Comparison of ENCODE assay signal across 28 cellular contexts in genomic region chr20:52062452-52063209, GRCh38.
"Had no signal": no experiment of that assay in that cellular context is flagged by ENCODE, and none has a peak within 500 bp of the region (broad histone marks: within the 10 kb centered on the region; RNA-seq: fewer than 3 reads in every experiment).

No MANE protein-coding gene starts in this region.

- H3K9me3 Mint-ChIP-seq: natural killer cell treated with Interleukin-12 subunit alpha and Interleukin-12 subunit beta and Interleukin-15 and Interleukin-18, amount 100 ng/mL, for 72 hours; stimulated activated effector memory CD8-positive, alpha-beta T cell treated with anti-CD3 and anti-CD28 coated beads, Interleukin-12 subunit alpha, Interleukin-12 subunit beta, amount 100 ng/mL, for 72 hours; stimulated activated naive CD8-positive, alpha-beta T cell treated with anti-CD3 and anti-CD28 coated beads, Interleukin-15, Interleukin-2, amounts not matched to agents 100 ng/mL and 50 ng/mL, for 24 hours had no signal

- H3K9me3 ChIP-seq: mucosa of descending colon, pancreas, prostate gland, sigmoid colon, thoracic aorta, tibial artery, upper lobe of right lung had no signal

- H3K27me3 Mint-ChIP-seq: natural killer cell treated with Interleukin-12 subunit alpha and Interleukin-12 subunit beta and Interleukin-15 and Interleukin-18, amount 100 ng/mL, for 72 hours; stimulated activated naive CD8-positive, alpha-beta T cell treated with anti-CD3 and anti-CD28 coated beads, Interleukin-15, Interleukin-2, amounts not matched to agents 100 ng/mL and 50 ng/mL, for 24 hours had no signal

- H2AFZ ChIP-seq: hepatocyte had no signal

- H3K4me1 ChIP-seq: left ventricle myocardium inferior, pancreas, prostate gland, sigmoid colon, suprapubic skin, tibial artery, upper lobe of right lung had no signal

- H3K27ac Mint-ChIP-seq: naive thymus-derived CD4-positive, alpha-beta T cell; stimulated activated effector memory CD8-positive, alpha-beta T cell treated with anti-CD3 and anti-CD28 coated beads, Interleukin-12 subunit alpha, Interleukin-12 subunit beta, amount 100 ng/mL, for 72 hours; stimulated activated naive CD8-positive, alpha-beta T cell treated with anti-CD3 and anti-CD28 coated beads, Interleukin-15, Interleukin-2, amounts not matched to agents 100 ng/mL and 50 ng/mL, for 24 hours had no signal

- H3K27ac ChIP-seq: hepatocyte, left ventricle myocardium inferior, pancreas, prostate gland, sigmoid colon, spleen, suprapubic skin, thoracic aorta, tibial artery, upper lobe of right lung had no signal

- H3K36me3 Mint-ChIP-seq: natural killer cell treated with Interleukin-12 subunit alpha and Interleukin-12 subunit beta and Interleukin-15 and Interleukin-18, amount 100 ng/mL, for 72 hours; stimulated activated effector memory CD8-positive, alpha-beta T cell treated with anti-CD3 and anti-CD28 coated beads, Interleukin-12 subunit alpha, Interleukin-12 subunit beta, amount 100 ng/mL, for 72 hours had no signal

- H3K36me3 ChIP-seq: left ventricle myocardium inferior, pancreas, prostate gland, sigmoid colon, spleen, suprapubic skin, thoracic aorta, tibial artery, upper lobe of right lung had no signal

- H3K4me2 ChIP-seq: hepatocyte had no signal

- ATAC-seq: mucosa of descending colon; naive thymus-derived CD4-positive, alpha-beta T cell; natural killer cell treated with Interleukin-12 subunit alpha and Interleukin-12 subunit beta and Interleukin-15 and Interleukin-18, amount 100 ng/mL, for 72 hours; pancreas; right cardiac atrium; stimulated activated effector memory CD8-positive, alpha-beta T cell treated with anti-CD3 and anti-CD28 coated beads, Interleukin-12 subunit alpha, Interleukin-12 subunit beta, amount 100 ng/mL, for 72 hours; upper lobe of right lung had no signal

- DNase-seq: islet precursor cell; left ventricle myocardium inferior; midbrain; mucosa of descending colon; naive thymus-derived CD4-positive, alpha-beta T cell; nucleus accumbens; pancreas; posterior cingulate gyrus; retina; right cardiac atrium; sigmoid colon; small intestine; spleen; stimulated activated CD4-positive, alpha-beta T cell treated with anti-CD3 and anti-CD28 coated beads, Interleukin-4, amount 100 ng/mL, for 24 hours; stimulated activated naive CD4-positive, alpha-beta T cell; tibial artery; trophoblast cell; upper lobe of right lung had no signal

- H3K79me2 ChIP-seq: hepatocyte had no signal

- H3K27me3 ChIP-seq: hepatocyte, pancreas, sigmoid colon, spleen, suprapubic skin, tibial artery, upper lobe of right lung had no signal

- FAIRE-seq: pancreas, small intestine, urothelium cell line had no signal

- H3K4me1 Mint-ChIP-seq: naive thymus-derived CD4-positive, alpha-beta T cell; stimulated activated effector memory CD8-positive, alpha-beta T cell treated with anti-CD3 and anti-CD28 coated beads, Interleukin-12 subunit alpha, Interleukin-12 subunit beta, amount 100 ng/mL, for 72 hours had no signal

- H3K4me3 ChIP-seq: hepatocyte, left ventricle myocardium inferior, lung, mucosa of descending colon, pancreas, prostate gland, sigmoid colon, spleen, suprapubic skin, thoracic aorta, tibial artery, upper lobe of right lung had no signal

- H3K4me3 Mint-ChIP-seq: naive thymus-derived CD4-positive, alpha-beta T cell; natural killer cell treated with Interleukin-12 subunit alpha and Interleukin-12 subunit beta and Interleukin-15 and Interleukin-18, amount 100 ng/mL, for 72 hours; neural crest cell; stimulated activated effector memory CD8-positive, alpha-beta T cell treated with anti-CD3 and anti-CD28 coated beads, Interleukin-12 subunit alpha, Interleukin-12 subunit beta, amount 100 ng/mL, for 72 hours; stimulated activated naive CD8-positive, alpha-beta T cell treated with anti-CD3 and anti-CD28 coated beads, Interleukin-15, Interleukin-2, amounts not matched to agents 100 ng/mL and 50 ng/mL, for 24 hours had no signal
